In the genomic region with DNA sequence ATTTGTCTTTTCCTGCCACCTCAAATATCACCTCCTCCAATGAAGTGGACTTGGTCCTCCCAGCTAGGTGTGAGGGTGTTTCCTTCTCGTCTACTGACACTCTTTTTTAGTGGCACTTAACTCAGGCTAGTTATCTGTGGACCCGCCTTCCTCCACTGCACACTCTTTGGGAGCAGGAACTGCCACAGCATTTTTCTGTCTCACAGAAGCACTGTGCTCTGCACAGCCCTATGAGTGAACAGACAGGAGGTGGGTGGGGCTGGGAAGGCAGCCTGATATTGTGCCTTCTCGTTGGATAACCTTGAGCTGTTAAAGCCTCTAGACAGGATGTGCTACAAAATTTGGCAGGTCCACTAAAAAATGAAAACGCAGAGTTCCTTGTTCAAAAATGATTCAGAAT, we compare ENCODE assay signal across 1 cellular context.
TF ChIP-seq lines count a peak whose summit lies in the region.

No MANE protein-coding gene starts in this region.

TF ChIP-seq in HepG2, 621 proteins besides CTCF, POLR2A, EP300 and RAD21:
- TF ChIP-seq, protein P1, sequence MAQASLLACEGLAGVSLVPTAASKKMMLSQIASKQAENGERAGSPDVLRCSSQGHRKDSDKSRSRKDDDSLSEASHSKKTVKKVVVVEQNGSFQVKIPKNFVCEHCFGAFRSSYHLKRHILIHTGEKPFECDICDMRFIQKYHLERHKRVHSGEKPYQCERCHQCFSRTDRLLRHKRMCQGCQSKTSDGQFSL (CRISPR knock-in tag; IDR thresholded peaks at IDR 0.05), result no peak
- TF ChIP-seq, protein P2, sequence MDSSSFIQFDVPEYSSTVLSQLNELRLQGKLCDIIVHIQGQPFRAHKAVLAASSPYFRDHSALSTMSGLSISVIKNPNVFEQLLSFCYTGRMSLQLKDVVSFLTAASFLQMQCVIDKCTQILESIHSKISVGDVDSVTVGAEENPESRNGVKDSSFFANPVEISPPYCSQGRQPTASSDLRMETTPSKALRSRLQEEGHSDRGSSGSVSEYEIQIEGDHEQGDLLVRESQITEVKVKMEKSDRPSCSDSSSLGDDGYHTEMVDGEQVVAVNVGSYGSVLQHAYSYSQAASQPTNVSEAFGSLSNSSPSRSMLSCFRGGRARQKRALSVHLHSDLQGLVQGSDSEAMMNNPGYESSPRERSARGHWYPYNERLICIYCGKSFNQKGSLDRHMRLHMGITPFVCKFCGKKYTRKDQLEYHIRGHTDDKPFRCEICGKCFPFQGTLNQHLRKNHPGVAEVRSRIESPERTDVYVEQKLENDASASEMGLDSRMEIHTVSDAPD (CRISPR knock-in tag; IDR thresholded peaks at IDR 0.05), result no peak
- TF ChIP-seq, protein P3, sequence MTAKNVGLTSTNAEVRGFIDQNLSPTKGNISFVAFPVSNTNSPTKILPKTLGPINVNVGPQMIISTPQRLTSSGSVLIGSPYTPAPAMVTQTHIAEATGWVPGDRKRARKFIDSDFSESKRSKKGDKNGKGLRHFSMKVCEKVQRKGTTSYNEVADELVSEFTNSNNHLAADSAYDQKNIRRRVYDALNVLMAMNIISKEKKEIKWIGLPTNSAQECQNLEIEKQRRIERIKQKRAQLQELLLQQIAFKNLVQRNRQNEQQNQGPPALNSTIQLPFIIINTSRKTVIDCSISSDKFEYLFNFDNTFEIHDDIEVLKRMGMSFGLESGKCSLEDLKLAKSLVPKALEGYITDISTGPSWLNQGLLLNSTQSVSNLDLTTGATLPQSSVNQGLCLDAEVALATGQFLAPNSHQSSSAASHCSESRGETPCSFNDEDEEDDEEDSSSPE (CRISPR knock-in tag; IDR thresholded peaks at IDR 0.05), result no peak
- TF ChIP-seq SIN3B (IDR thresholded peaks at IDR 0.05; ENCODE audit: low read length), result no peak
- no peak for TF ChIP-seq MIER3 (CRISPR knock-in tag; IDR thresholded peaks at IDR 0.05; ENCODE audit: borderline replicate concordance)
- no peak for TF ChIP-seq SRSF9 (IDR thresholded peaks at IDR 0.05; ENCODE audit: borderline replicate concordance, insufficient read depth, low read depth, low read length, poor library complexity, severe bottlenecking)
- TF ChIP-seq HDAC1 (CRISPR knock-in tag; IDR thresholded peaks at IDR 0.05), result no peak
- TF ChIP-seq YY1 (IDR thresholded peaks at IDR 0.05; ENCODE audit: insufficient read depth, insufficient replicate concordance, low read depth, low read length), result no peak
- TF ChIP-seq KDM3A (CRISPR knock-in tag; IDR thresholded peaks at IDR 0.05; ENCODE audit: low read depth), result no peak
- TF ChIP-seq, protein P4, sequence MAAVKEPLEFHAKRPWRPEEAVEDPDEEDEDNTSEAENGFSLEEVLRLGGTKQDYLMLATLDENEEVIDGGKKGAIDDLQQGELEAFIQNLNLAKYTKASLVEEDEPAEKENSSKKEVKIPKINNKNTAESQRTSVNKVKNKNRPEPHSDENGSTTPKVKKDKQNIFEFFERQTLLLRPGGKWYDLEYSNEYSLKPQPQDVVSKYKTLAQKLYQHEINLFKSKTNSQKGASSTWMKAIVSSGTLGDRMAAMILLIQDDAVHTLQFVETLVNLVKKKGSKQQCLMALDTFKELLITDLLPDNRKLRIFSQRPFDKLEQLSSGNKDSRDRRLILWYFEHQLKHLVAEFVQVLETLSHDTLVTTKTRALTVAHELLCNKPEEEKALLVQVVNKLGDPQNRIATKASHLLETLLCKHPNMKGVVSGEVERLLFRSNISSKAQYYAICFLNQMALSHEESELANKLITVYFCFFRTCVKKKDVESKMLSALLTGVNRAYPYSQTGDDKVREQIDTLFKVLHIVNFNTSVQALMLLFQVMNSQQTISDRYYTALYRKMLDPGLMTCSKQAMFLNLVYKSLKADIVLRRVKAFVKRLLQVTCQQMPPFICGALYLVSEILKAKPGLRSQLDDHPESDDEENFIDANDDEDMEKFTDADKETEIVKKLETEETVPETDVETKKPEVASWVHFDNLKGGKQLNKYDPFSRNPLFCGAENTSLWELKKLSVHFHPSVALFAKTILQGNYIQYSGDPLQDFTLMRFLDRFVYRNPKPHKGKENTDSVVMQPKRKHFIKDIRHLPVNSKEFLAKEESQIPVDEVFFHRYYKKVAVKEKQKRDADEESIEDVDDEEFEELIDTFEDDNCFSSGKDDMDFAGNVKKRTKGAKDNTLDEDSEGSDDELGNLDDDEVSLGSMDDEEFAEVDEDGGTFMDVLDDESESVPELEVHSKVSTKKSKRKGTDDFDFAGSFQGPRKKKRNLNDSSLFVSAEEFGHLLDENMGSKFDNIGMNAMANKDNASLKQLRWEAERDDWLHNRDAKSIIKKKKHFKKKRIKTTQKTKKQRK (IDR thresholded peaks at IDR 0.05; ENCODE audit: low read length), result no peak
